Comparison of ENCODE assay signal across 8 cellular contexts in genomic region chr2:44044281-44044720, GRCh38. TPM values are rescaled to one million over a fixed set of nuclear protein-coding genes. Genes with fewer than 3 reads are reported as not detected.
DNase-seq lines count a peak whose midpoint lies in the region; ATAC-seq and TF ChIP-seq lines count a peak whose summit lies in the region.

No MANE protein-coding gene starts in this region.

- no peaks in the 10 kb centered on the region for H3K27me3 ChIP-seq in CD4-positive, CD25-positive, alpha-beta regulatory T cell (ENCODE audit: control insufficient read depth, insufficient read depth, low read length)
- H3K27me3 ChIP-seq in liver (ENCODE audit: control insufficient read depth in 4 of 4, insufficient read depth in 4 of 4, low read length in 3 of 4): no peaks in the 10 kb centered on the region

- peak; percentile 94 for TF ChIP-seq CTCF in choroid plexus epithelial cell (conservative IDR thresholded peaks at IDR 0.05; ENCODE audit: low read depth, low read length)
- TF ChIP-seq CTCF in liver (IDR thresholded peaks at IDR 0.05; ENCODE audit: low read depth, low read length, missing input control): peak; percentile 92

- H3K4me3 Mint-ChIP-seq in CD4-positive, CD25-positive, alpha-beta regulatory T cell: no peak overlapping the region
- no peak overlapping the region for H3K4me3 Mint-ChIP-seq in activated CD4-positive, alpha-beta T cell treated with anti-CD3 and anti-CD28 coated beads for 36 hours

- H3K9me3 Mint-ChIP-seq in CD4-positive, CD25-positive, alpha-beta regulatory T cell: peaks cover 0 to 1% (median 0%) of the 10 kb centered on the region in 7 donors
- H3K9me3 Mint-ChIP-seq in activated CD4-positive, alpha-beta T cell treated with anti-CD3 and anti-CD28 coated beads for 36 hours (ENCODE audit: low read depth): no peaks in the 10 kb centered on the region

- no peaks in the 10 kb centered on the region for H3K9me3 ChIP-seq in CD4-positive, CD25-positive, alpha-beta regulatory T cell (ENCODE audit: control insufficient read depth in 2 of 2, low read length in 2 of 2)
- no peaks in the 10 kb centered on the region for H3K9me3 ChIP-seq in liver (ENCODE audit: control insufficient read depth in 4 of 4, low read length in 3 of 4)

- no peaks in the 10 kb centered on the region for H3K36me3 ChIP-seq in CD4-positive, CD25-positive, alpha-beta regulatory T cell (ENCODE audit: control insufficient read depth, insufficient read depth, low read length)
- no peaks in the 10 kb centered on the region for H3K36me3 ChIP-seq in liver (ENCODE audit: control insufficient read depth in 4 of 4, insufficient read depth in 3 of 4, low read depth in 1 of 4, low read length in 3 of 4)

- peaks cover 0 to 6% (median 4%) of the 10 kb centered on the region in 4 donors for H3K4me1 Mint-ChIP-seq in CD4-positive, CD25-positive, alpha-beta regulatory T cell
- H3K4me1 Mint-ChIP-seq in activated CD4-positive, alpha-beta T cell treated with anti-CD3 and anti-CD28 coated beads for 36 hours: no peaks in the 10 kb centered on the region

- 6% methylated on average over 10 of the region's 10 CpGs for WGBS in liver

- peaks cover 18% of the 10 kb centered on the region for H3K27me3 Mint-ChIP-seq in CD4-positive, CD25-positive, alpha-beta regulatory T cell
- peaks cover 2% of the 10 kb centered on the region for H3K27me3 Mint-ChIP-seq in activated CD4-positive, alpha-beta T cell treated with anti-CD3 and anti-CD28 coated beads for 36 hours

- POLR2A ChIA-PET in activated CD4-positive, alpha-beta T cell treated with anti-CD3 and anti-CD28 coated beads for 36 hours (lab: Charles Lee): interaction anchor here (1.1 kb wide), 1 partner anchor 48 kb away, joined by 4 read pairs; no protein-coding TSS in a partner anchor

- H3K36me3 Mint-ChIP-seq in CD4-positive, CD25-positive, alpha-beta regulatory T cell: no peaks in the 10 kb centered on the region
- no peaks in the 10 kb centered on the region for H3K36me3 Mint-ChIP-seq in activated CD4-positive, alpha-beta T cell treated with anti-CD3 and anti-CD28 coated beads for 36 hours (ENCODE audit: low read depth)

- no peak overlapping the region for H3K9ac ChIP-seq in liver (ENCODE audit: low read depth in 1 of 2, low read length in 2 of 2)

- TF ChIP-seq RAD21 in liver (IDR thresholded peaks at IDR 0.05): peak; percentile 95 to 98

- H3K27ac ChIP-seq in CD4-positive, CD25-positive, alpha-beta regulatory T cell (ENCODE audit: insufficient read depth, low read length, poor library complexity, severe bottlenecking): no peak overlapping the region
- H3K27ac ChIP-seq in liver (ENCODE audit: low read depth in 1 of 2, low read length in 2 of 2): no peak overlapping the region

- H3K27ac Mint-ChIP-seq in CD4-positive, CD25-positive, alpha-beta regulatory T cell: peak overlapping the region in 1 of 3 donors; percentile 24
- H3K27ac Mint-ChIP-seq in activated CD4-positive, alpha-beta T cell treated with anti-CD3 and anti-CD28 coated beads for 36 hours: no peak overlapping the region

- H3K4me3 ChIP-seq in CD4-positive, CD25-positive, alpha-beta regulatory T cell (ENCODE audit: low read depth, low read length): no peak overlapping the region
- H3K4me3 ChIP-seq in choroid plexus epithelial cell (ENCODE audit: low read depth, low read length) (no peak overlapping the region), liver (ENCODE audit: low read depth in 1 of 3, low read length in 3 of 3) (no peak overlapping the region)

- intact Hi-C loops in activated CD4-positive, alpha-beta T cell treated with anti-CD3 and anti-CD28 coated beads for 36 hours (cut with DNase I, micrococcal nuclease): loop anchor here (1.0 to 5.0 kb wide), 8 partner anchors 166 to 913 kb away; no protein-coding TSS in a partner anchor

- CTCF ChIA-PET in activated CD4-positive, alpha-beta T cell treated with anti-CD3 and anti-CD28 coated beads for 36 hours (lab: Charles Lee): interaction anchor here (0.5 to 2.1 kb wide), 39 partner anchors 8 to 1245 kb away, joined by 3 to 24 read pairs (median 3); no protein-coding TSS in a partner anchor

- peak; percentile 94 for ATAC-seq in CD4-positive, CD25-positive, alpha-beta regulatory T cell (ENCODE audit: low read depth in 2 of 2)
- ATAC-seq in GM19395 (IDR thresholded peaks at IDR 0.05; ENCODE audit: unreplicated experiment) (peak; percentile 99), HG03460 (IDR thresholded peaks at IDR 0.05; ENCODE audit: unreplicated experiment) (peak; percentile 95)
- peak; percentile 100 for ATAC-seq in activated CD4-positive, alpha-beta T cell treated with anti-CD3 and anti-CD28 coated beads for 36 hours

- DNase-seq in CD4-positive, CD25-positive, alpha-beta regulatory T cell: peak; percentile 47 to 80 (median 71)
- peak; percentile 76 to 93 for DNase-seq in NCI-H524 (lab: John Stamatoyannopoulos, UW)
- DNase-seq in activated CD4-positive, alpha-beta T cell treated with anti-CD3 and anti-CD28 coated beads for 36 hours: peak; percentile 91
- peak; percentile 85 for DNase-seq in choroid plexus epithelial cell (ENCODE audit: low read depth)
- DNase-seq in stimulated activated CD4-positive, alpha-beta T cell treated with anti-CD3 and anti-CD28 coated beads, TNF-alpha, amount 100 ng/mL, for 24 hours (ENCODE audit: low read depth in 3 of 3): peak; percentile 57 to 80 (median 61)

- no peaks in the 10 kb centered on the region for H3K4me1 ChIP-seq in CD4-positive, CD25-positive, alpha-beta regulatory T cell (ENCODE audit: control insufficient read depth, insufficient read depth, low read length, poor library complexity, severe bottlenecking)
- peaks cover 0 to 7% (median 2%) of the 10 kb centered on the region in 4 donors for H3K4me1 ChIP-seq in liver (ENCODE audit: control insufficient read depth in 4 of 4, insufficient read depth in 4 of 4, low read length in 3 of 4)

TF ChIP-seq in liver, 16 proteins besides CTCF, POLR2A, EP300 and RAD21:
- TF ChIP-seq YY1 (IDR thresholded peaks at IDR 0.05) (peak; percentile 86), NR2F2 (IDR thresholded peaks at IDR 0.05) (no peak), FOXA1 (IDR thresholded peaks at IDR 0.05) (no peak), SP1 (IDR thresholded peaks at IDR 0.05) (no peak), HNF4G (IDR thresholded peaks at IDR 0.05) (no peak), RXRA (IDR thresholded peaks at IDR 0.05) (peak in 1 of 2 donors; percentile 34), MAX (IDR thresholded peaks at IDR 0.05) (no peak), ZBTB33 (IDR thresholded peaks at IDR 0.05) (no peak), HNF4A (conservative IDR thresholded peaks at IDR 0.05) (peak; percentile 18 to 46)

RNA-seq across cellular contexts. Expression of gene LRPPRC, which starts 48.5 kb away (rescaled TPM):
- total RNA-seq in CD4-positive, CD25-positive, alpha-beta regulatory T cell: 48.5 TPM
- 10 to 100 TPM; 34.0 to 39.5 (median 36.8) TPM for polyA plus RNA-seq in CD4-positive, CD25-positive, alpha-beta regulatory T cell
- 100 to 1,000 TPM; 189 to 191 TPM for total RNA-seq in activated CD4-positive, alpha-beta T cell treated with anti-CD3 and anti-CD28 coated beads for 36 hours
- total RNA-seq in liver: 10 to 100 TPM; 40.1 to 62.3 TPM
- polyA plus RNA-seq in liver: 10 to 100 TPM; 24.5 to 28.7 TPM
